Comparison of ENCODE assay signal across 25 cellular contexts in genomic region chr4:78143634-78144033, GRCh38.
"Had no signal": no experiment of that assay in that cellular context is flagged by ENCODE, and none has a peak within 500 bp of the region (broad histone marks: within the 10 kb centered on the region; RNA-seq: fewer than 3 reads in every experiment).

No MANE protein-coding gene starts in this region.

- DNase-seq: colonic mucosa; cortex of kidney; dermis blood vessel endothelial cell; dorsolateral prefrontal cortex; effector CD4-positive, alpha-beta T cell; effector CD8-positive, alpha-beta T cell; effector memory CD4-positive, alpha-beta T cell; effector memory CD8-positive, alpha-beta T cell; endodermal cell; erythroblast; esophagus squamous epithelium; foreskin fibroblast; foreskin keratinocyte; foreskin melanocyte; gastrocnemius medialis; glutamatergic neuron; head of caudate nucleus; heart left ventricle; heart right ventricle had no signal

- H3K36me3 ChIP-seq: colonic mucosa, esophagus muscularis mucosa, esophagus squamous epithelium, gastrocnemius medialis, gastroesophageal sphincter, heart left ventricle, heart right ventricle had no signal

- FAIRE-seq: endothelial cell of umbilical vein had no signal

- H3K9me3 ChIP-seq: colonic mucosa, esophagus muscularis mucosa, esophagus squamous epithelium, gastrocnemius medialis, gastroesophageal sphincter, heart left ventricle had no signal

- H3K4me1 ChIP-seq: colonic mucosa, esophagus muscularis mucosa, esophagus squamous epithelium, foreskin keratinocyte, gastrocnemius medialis, gastroesophageal sphincter, heart left ventricle, heart right ventricle had no signal

- ATAC-seq: effector memory CD8-positive, alpha-beta T cell; esophagus mucosa; foreskin keratinocyte; gastrocnemius medialis; gastroesophageal sphincter; heart left ventricle; heart right ventricle had no signal

- H3K4me3 ChIP-seq: colonic mucosa, coronary artery, dorsolateral prefrontal cortex, esophagus muscularis mucosa, esophagus squamous epithelium, gastrocnemius medialis, gastroesophageal sphincter, heart left ventricle, heart right ventricle had no signal

- H3K27me3 ChIP-seq: colonic mucosa, dorsolateral prefrontal cortex, esophagus muscularis mucosa, esophagus squamous epithelium, foreskin keratinocyte, gastrocnemius medialis, gastroesophageal sphincter, heart left ventricle, heart right ventricle had no signal

- H3K27ac ChIP-seq: colonic mucosa, coronary artery, dorsolateral prefrontal cortex, epithelial cell of prostate, esophagus muscularis mucosa, esophagus squamous epithelium, foreskin keratinocyte, gastrocnemius medialis, gastroesophageal sphincter, heart left ventricle, heart right ventricle had no signal
